In genomic region chr12:1505576-1505975, GRCh38 we compare ENCODE assay signal across 19 cellular contexts.
"Had no signal": no experiment of that assay in that cellular context is flagged by ENCODE, and none has a peak within 500 bp of the region (broad histone marks: within the 10 kb centered on the region; RNA-seq: fewer than 3 reads in every experiment).

No MANE protein-coding gene starts in this region.

- H3K27me3 ChIP-seq: dorsolateral prefrontal cortex, esophagus muscularis mucosa, gastroesophageal sphincter, right atrium auricular region, suprapubic skin, thyroid gland had no signal

- ATAC-seq: gastroesophageal sphincter; naive thymus-derived CD4-positive, alpha-beta T cell had no signal

- H3K9me3 Mint-ChIP-seq: naive thymus-derived CD4-positive, alpha-beta T cell; type B pancreatic cell had no signal

- H3K4me3 ChIP-seq: coronary artery, dorsolateral prefrontal cortex, esophagus muscularis mucosa, gastroesophageal sphincter, right atrium auricular region, suprapubic skin, thyroid gland had no signal

- H3K36me3 ChIP-seq: esophagus muscularis mucosa, gastroesophageal sphincter, neutrophil, right atrium auricular region, suprapubic skin, thyroid gland had no signal

- DNase-seq: dorsolateral prefrontal cortex; effector CD8-positive, alpha-beta T cell; foreskin fibroblast; glutamatergic neuron; immature natural killer cell; mesendoderm; naive thymus-derived CD4-positive, alpha-beta T cell; small intestine; stimulated activated CD4-positive, alpha-beta T cell treated with anti-CD3 and anti-CD28 coated beads, Interleukin-12 subunit alpha, Interleukin-12 subunit beta, amount 100 ng/mL, for 4 hours; stimulated activated naive CD4-positive, alpha-beta T cell treated with Interleukin-2 at 50 U/mL for 16 hours; thyroid gland had no signal

- H3K4me3 Mint-ChIP-seq: immature natural killer cell, type B pancreatic cell had no signal

- H3K27ac Mint-ChIP-seq: immature natural killer cell, type B pancreatic cell had no signal

- H3K36me3 Mint-ChIP-seq: immature natural killer cell; naive thymus-derived CD4-positive, alpha-beta T cell had no signal

- H3K27ac ChIP-seq: coronary artery, dorsolateral prefrontal cortex, epithelial cell of prostate, esophagus muscularis mucosa, gastroesophageal sphincter, neutrophil, right atrium auricular region, suprapubic skin, thyroid gland had no signal

- H3K9me3 ChIP-seq: esophagus muscularis mucosa, gastroesophageal sphincter, neutrophil, right atrium auricular region, suprapubic skin, thyroid gland had no signal
